ENCODE assay signal across 9 cellular contexts in the genomic region with DNA sequence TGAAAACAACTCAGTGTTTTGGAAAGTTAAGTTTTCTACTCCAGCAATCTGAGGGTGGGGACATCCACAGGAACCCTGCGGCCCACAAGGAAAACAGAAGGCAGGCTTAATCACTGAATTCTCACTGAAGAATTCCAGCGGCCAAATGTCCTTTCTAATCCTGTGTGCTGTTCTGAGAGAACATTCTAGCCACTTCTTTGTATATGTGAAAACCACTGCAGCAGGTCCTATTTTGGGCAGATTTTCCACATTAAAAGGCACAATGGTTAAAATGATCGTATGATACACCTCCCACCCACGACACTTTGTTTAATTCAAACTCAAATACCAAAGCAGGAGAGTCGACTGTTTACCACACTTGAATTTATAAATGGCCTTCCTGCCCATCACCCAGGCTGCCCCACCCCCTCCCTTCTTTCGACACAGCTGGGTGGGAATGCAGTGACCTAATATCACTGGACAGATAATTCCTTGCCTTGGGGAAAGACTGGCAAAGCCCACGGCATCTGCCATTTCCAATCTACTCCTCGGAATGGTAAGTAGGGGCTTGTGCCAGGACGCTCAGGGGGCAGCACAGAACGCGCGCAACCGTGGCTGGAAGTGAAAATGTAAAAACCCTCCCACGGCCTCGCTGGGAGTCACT.
DNase-seq lines count a peak whose midpoint lies in the region; ATAC-seq and TF ChIP-seq lines count a peak whose summit lies in the region.
"Had no signal": no experiment of that assay in that cellular context is flagged by ENCODE, and none has a peak within 500 bp of the region (broad histone marks: within the 10 kb centered on the region; RNA-seq: fewer than 3 reads in every experiment).

No MANE protein-coding gene starts in this region.

- DNase-seq in fibroblast of the aortic adventitia (ENCODE audit: low read depth), result peak; percentile 72
- no peak for DNase-seq in natural killer cell
- peak; percentile 57 for DNase-seq in upper lobe of right lung
- no peak for DNase-seq in T-helper 9 cell
- DNase-seq in stimulated activated effector memory CD8-positive, alpha-beta T cell treated with anti-CD3 and anti-CD28 coated beads, Interleukin-12 subunit alpha, Interleukin-12 subunit beta, amount 100 ng/mL, for 72 hours (ENCODE audit: low spot score in 2 of 2), result no peak
- no peak for DNase-seq in GM19238 (ENCODE audit: insufficient read length, low spot score)
- DNase-seq: NCI-H1436 treated with DMSO at 0.1 percent for 48 hours had no signal

- no peaks in the 10 kb centered on the region for H3K27me3 Mint-ChIP-seq in natural killer cell (ENCODE audit: low read depth in 2 of 2)

- peaks cover 94 to 96% of the 10 kb centered on the region in 2 donors for H3K4me1 Mint-ChIP-seq in natural killer cell
- H3K4me1 Mint-ChIP-seq in stimulated activated effector memory CD8-positive, alpha-beta T cell treated with anti-CD3 and anti-CD28 coated beads, Interleukin-12 subunit alpha, Interleukin-12 subunit beta, amount 100 ng/mL, for 72 hours, result no peaks in the 10 kb centered on the region

- H3K27ac ChIP-seq in upper lobe of right lung, result peak overlapping the region; percentile 34
- H3K27ac ChIP-seq: neutrophil had no signal

- H3K36me3 ChIP-seq in upper lobe of right lung, result no peaks in the 10 kb centered on the region

- H3K36me3 Mint-ChIP-seq in natural killer cell, result no peaks in the 10 kb centered on the region
- no peaks in the 10 kb centered on the region for H3K36me3 Mint-ChIP-seq in stimulated activated effector memory CD8-positive, alpha-beta T cell treated with anti-CD3 and anti-CD28 coated beads, Interleukin-12 subunit alpha, Interleukin-12 subunit beta, amount 100 ng/mL, for 72 hours

- H3K4me3 Mint-ChIP-seq in natural killer cell, result peak overlapping the region; percentile 53
- H3K4me3 Mint-ChIP-seq in stimulated activated effector memory CD8-positive, alpha-beta T cell treated with anti-CD3 and anti-CD28 coated beads, Interleukin-12 subunit alpha, Interleukin-12 subunit beta, amount 100 ng/mL, for 72 hours, result no peak overlapping the region

- ATAC-seq in SK-N-SH treated with all-trans-retinoic acid at 6 μM for 48 hours, result no peak
- ATAC-seq in natural killer cell, result no peak
- ATAC-seq in upper lobe of right lung, result peak; percentile 43
- ATAC-seq in stimulated activated effector memory CD8-positive, alpha-beta T cell treated with anti-CD3 and anti-CD28 coated beads, Interleukin-12 subunit alpha, Interleukin-12 subunit beta, amount 100 ng/mL, for 72 hours, result no peak

- intact Hi-C loops in natural killer cell (cut with micrococcal nuclease) (no loop called here), upper lobe of right lung (cut with DNase I) (no loop called here)

- H3K9me3 ChIP-seq in upper lobe of right lung, result no peaks in the 10 kb centered on the region
- H3K9me3 ChIP-seq: neutrophil had no signal

- H3K4me3 ChIP-seq in fibroblast of the aortic adventitia (ENCODE audit: low read depth, low read length), result no peak overlapping the region
- no peak overlapping the region for H3K4me3 ChIP-seq in upper lobe of right lung

- no peak for TF ChIP-seq CTCF in fibroblast of the aortic adventitia (IDR thresholded peaks at IDR 0.05; ENCODE audit: insufficient read depth, low read length)
- no peak for TF ChIP-seq CTCF in natural killer cell (IDR thresholded peaks at IDR 0.05)
- no peak for TF ChIP-seq CTCF in upper lobe of right lung (IDR thresholded peaks at IDR 0.05)

- peaks cover 21% of the 10 kb centered on the region for H3K4me1 ChIP-seq in upper lobe of right lung

- no peaks in the 10 kb centered on the region for H3K27me3 ChIP-seq in upper lobe of right lung
- H3K27me3 ChIP-seq: neutrophil had no signal

- H3K27ac Mint-ChIP-seq in natural killer cell, result peak overlapping the region; percentile 85 to 91
- no peak overlapping the region for H3K27ac Mint-ChIP-seq in stimulated activated effector memory CD8-positive, alpha-beta T cell treated with anti-CD3 and anti-CD28 coated beads, Interleukin-12 subunit alpha, Interleukin-12 subunit beta, amount 100 ng/mL, for 72 hours

- H3K9me3 Mint-ChIP-seq in natural killer cell, result no peaks in the 10 kb centered on the region
- no peaks in the 10 kb centered on the region for H3K9me3 Mint-ChIP-seq in stimulated activated effector memory CD8-positive, alpha-beta T cell treated with anti-CD3 and anti-CD28 coated beads, Interleukin-12 subunit alpha, Interleukin-12 subunit beta, amount 100 ng/mL, for 72 hours

TF ChIP-seq in SK-N-SH treated with all-trans-retinoic acid at 6 μM for 48 hours, 23 proteins besides CTCF, POLR2A, EP300 and RAD21:
- TF ChIP-seq ISL1 (CRISPR knock-in tag; IDR thresholded peaks at IDR 0.05) (0 out of 2 replicates have a peak, but pooled peaks have one; percentile 14), TOX (CRISPR knock-in tag; IDR thresholded peaks at IDR 0.05; ENCODE audit: borderline replicate concordance) (no peak)

Comparison
In these comparisons a context has a peak if more than half of its experiments do, and no peak if none do; other contexts are left out.
1. DNase-seq: peak in fibroblast of the aortic adventitia (single experiment) and upper lobe of right lung (single experiment); none in natural killer cell (single experiment), T-helper 9 cell (single experiment), stimulated activated effector memory CD8-positive, alpha-beta T cell treated with anti-CD3 and anti-CD28 coated beads, Interleukin-12 subunit alpha, Interleukin-12 subunit beta, amount 100 ng/mL, for 72 hours (0 of 2) and GM19238 (single experiment).